Comparison of ENCODE assay signal across 7 cellular contexts in genomic region chr12:84103858-84104257, GRCh38.
DNase-seq lines count a peak whose midpoint lies in the region; FAIRE-seq and TF ChIP-seq lines count a peak whose summit lies in the region.
"Not testable (repeated sequence)": the region's sequence is repeated elsewhere in the genome, so short reads cannot be mapped to it uniquely, and the experiment has no call there.

No MANE protein-coding gene starts in this region.

- TF ChIP-seq EP300 in Ishikawa (IDR thresholded peaks at IDR 0.05; ENCODE audit: borderline replicate concordance), result not testable (repeated sequence)
- peak; percentile 45 to 69; a peak in 2 of 4 replicates for TF ChIP-seq EP300 in SK-N-SH (IDR thresholded peaks at IDR 0.05; ENCODE audit: borderline replicate concordance in 1 of 2, low read depth in 1 of 2, low read length in 1 of 2)

- POLR2A ChIA-PET in SK-N-SH (lab: Yijun Ruan, JAX); endothelial cell of umbilical vein (lab: Charles Lee): not testable (repeated sequence)

- not testable (repeated sequence) for H3K9me3 ChIP-seq in BE2C; endothelial cell of umbilical vein (replicated peaks; ENCODE audit: control insufficient read depth, insufficient read depth, low read length); keratinocyte (ENCODE audit: control insufficient read depth, low read depth, low read length)
- H3K9me3 ChIP-seq in SK-N-SH, result peaks cover 11% of the 10 kb centered on the region; the same call in 1 of the 2 replicates

- intact Hi-C loops in endothelial cell of umbilical vein (cut with micrococcal nuclease), result not testable (repeated sequence)

- not testable (repeated sequence) for H3K4me1 ChIP-seq in BE2C; SK-N-SH (ENCODE audit: control insufficient read depth in 1 of 2, insufficient read depth in 2 of 2, low read depth in 1 of 2, low read length in 1 of 2); endothelial cell of umbilical vein (ENCODE audit: control insufficient read depth, extremely low read depth, insufficient read depth, low read length); keratinocyte (ENCODE audit: control insufficient read depth, extremely low read depth, insufficient read depth, low read length)

- not testable (repeated sequence) for H3K27me3 ChIP-seq in BE2C; SK-N-SH (ENCODE audit: insufficient read depth); endothelial cell of umbilical vein (ENCODE audit: control insufficient read depth in 2 of 2, insufficient read depth in 2 of 2, low read length in 2 of 2); keratinocyte (ENCODE audit: control insufficient read depth, extremely low read depth, insufficient read depth, low read length)

- H3K27ac ChIP-seq in SK-N-SH (ENCODE audit: low read depth in 2 of 2, low read length in 1 of 2), result peak overlapping the region in 1 of 2 experiments; percentile 60; a peak in 1 of 4 replicates
- not testable (repeated sequence) for H3K27ac ChIP-seq in endothelial cell of umbilical vein (ENCODE audit: insufficient read depth, low read depth, low read length); keratinocyte (ENCODE audit: control insufficient read depth, insufficient read depth, low read length)

- BruUV-seq in endothelial cell of umbilical vein (replicated peaks; lab: Mats Ljungman, UMichigan), result not testable (repeated sequence)

- not testable (repeated sequence) for H2AFZ ChIP-seq in SK-N-SH (ENCODE audit: low read depth); endothelial cell of umbilical vein (ENCODE audit: low read depth, low read length)
- peak overlapping the region; percentile 54 for H2AFZ ChIP-seq in keratinocyte (ENCODE audit: control insufficient read depth, low read length)

- FAIRE-seq in endothelial cell of umbilical vein (lab: Jason Lieb, UNC) (peak; percentile 31), keratinocyte (lab: Jason Lieb, UNC) (peak; percentile 93)

- dilution Hi-C loops in endothelial cell of umbilical vein (cut with MboI; ENCODE audit: extremely low pct_ligation_motif_present, low sequenced_read_pairs); keratinocyte (cut with MboI; ENCODE audit: extremely low pct_ligation_motif_present, low sequenced_read_pairs): not testable (repeated sequence)

- TF ChIP-seq RAD21 in Ishikawa (IDR thresholded peaks at IDR 0.05; ENCODE audit: low read depth); SK-N-SH (IDR thresholded peaks at IDR 0.05; ENCODE audit: low read length): not testable (repeated sequence)

- not testable (repeated sequence) for H3K9me1 ChIP-seq in endothelial cell of umbilical vein (replicated peaks; ENCODE audit: control insufficient read depth, extremely low read depth, insufficient read depth, low read length); keratinocyte (ENCODE audit: control insufficient read depth, extremely low read depth, insufficient read depth, low read length)

- H3K9ac ChIP-seq in SK-N-SH; endothelial cell of umbilical vein (replicated peaks; ENCODE audit: extremely low read depth, insufficient read depth, low read length); keratinocyte (ENCODE audit: control insufficient read depth, extremely low read depth, insufficient read depth, low read length): not testable (repeated sequence)

- not testable (repeated sequence) for H3K79me2 ChIP-seq in SK-N-SH (ENCODE audit: insufficient read depth); endothelial cell of umbilical vein (ENCODE audit: control insufficient read depth, insufficient read depth, low read length); keratinocyte (ENCODE audit: control insufficient read depth, insufficient read depth, low read length)

- DNase-seq in BE2C, result peak; percentile 13
- DNase-seq in NCI-H2171 (lab: John Stamatoyannopoulos, UW), result peak; percentile 76
- DNase-seq in NCI-H446 treated with DMSO at 0.1 percent for 48 hours (lab: John Stamatoyannopoulos, UW), result peak; percentile 80
- not testable (repeated sequence) for DNase-seq in SK-N-SH; endothelial cell of umbilical vein (ENCODE audit: low read depth, low spot score); keratinocyte (ENCODE audit: low read depth, low spot score)

- not testable (repeated sequence) for H4K20me1 ChIP-seq in SK-N-SH (ENCODE audit: insufficient read depth); endothelial cell of umbilical vein (replicated peaks; ENCODE audit: control insufficient read depth, extremely low read depth, insufficient read depth, low read length); keratinocyte (ENCODE audit: control insufficient read depth, extremely low read depth, insufficient read depth, low read length)

- H3K36me3 ChIP-seq in BE2C; SK-N-SH (replicated peaks in 1 of 2; ENCODE audit: control insufficient read depth in 1 of 2, insufficient read depth in 2 of 2, low read length in 1 of 2); endothelial cell of umbilical vein (ENCODE audit: control insufficient read depth in 2 of 2, extremely low read depth in 1 of 2, insufficient read depth in 2 of 2, low read length in 2 of 2); keratinocyte (ENCODE audit: control insufficient read depth in 2 of 2, extremely low read depth in 1 of 2, insufficient read depth in 2 of 2, low read length in 2 of 2): not testable (repeated sequence)

- CTCF ChIA-PET in SK-N-SH (lab: Yijun Ruan, JAX); endothelial cell of umbilical vein (lab: Charles Lee): not testable (repeated sequence)

- TF ChIP-seq CTCF in BE2C (IDR thresholded peaks at IDR 0.05; ENCODE audit: low read depth, low read length); SK-N-SH (IDR thresholded peaks at IDR 0.05); endothelial cell of umbilical vein (IDR thresholded peaks at IDR 0.05; ENCODE audit: extremely low read depth in 1 of 2, insufficient read depth in 1 of 2, low read depth in 1 of 2, low read length in 2 of 2); keratinocyte (optimal IDR thresholded peaks at IDR 0.05 in 1 of 3, IDR thresholded peaks at IDR 0.05 in 1 of 3, conservative IDR thresholded peaks at IDR 0.05 in 1 of 3; ENCODE audit: extremely low read depth in 1 of 3, insufficient read depth in 2 of 3, low read length in 3 of 3): not testable (repeated sequence)

- H3K4me3 ChIP-seq in BE2C (ENCODE audit: low read depth, low read length); SK-N-SH (ENCODE audit: low read depth in 2 of 2, low read length in 1 of 2); endothelial cell of umbilical vein (replicated peaks in 1 of 3; ENCODE audit: insufficient read depth in 1 of 3, low read depth in 1 of 3, low read length in 3 of 3); keratinocyte (ENCODE audit: control insufficient read depth in 2 of 3, extremely low read depth in 1 of 3, insufficient read depth in 2 of 3, low read depth in 1 of 3, low read length in 3 of 3): not testable (repeated sequence)

- not testable (repeated sequence) for H3F3A ChIP-seq in SK-N-SH (replicated peaks; ENCODE audit: insufficient read depth)

- H3K9me2 ChIP-seq in SK-N-SH, result not testable (repeated sequence)

- WGBS in SK-N-SH (ENCODE audit: low lambda C conversion rate), result 36% methylated on average over 4 of the region's 4 CpGs

- not testable (repeated sequence) for TF ChIP-seq POLR2A in endothelial cell of umbilical vein (IDR thresholded peaks at IDR 0.05; ENCODE audit: low read depth, low read length)

- not testable (repeated sequence) for H3K4me2 ChIP-seq in SK-N-SH; endothelial cell of umbilical vein (ENCODE audit: insufficient read depth, low read length); keratinocyte (ENCODE audit: control insufficient read depth, extremely low read depth, insufficient read depth, low read depth, low read length)

TF ChIP-seq in Ishikawa, 13 proteins besides CTCF, POLR2A, EP300 and RAD21:
- TF ChIP-seq NFIC (IDR thresholded peaks at IDR 0.05), result peak; percentile 45; the same call in 1 of the 2 replicates
TF ChIP-seq in Ishikawa: peak in this region for 1; not testable (repeated sequence) for 12.

TF ChIP-seq in SK-N-SH, 30 proteins besides CTCF, POLR2A, EP300 and RAD21 (continues in another document):
- TF ChIP-seq JUND (IDR thresholded peaks at IDR 0.05) (peak; percentile 42), NFIC (IDR thresholded peaks at IDR 0.05; ENCODE audit: borderline replicate concordance) (peak; percentile 84), TCF12 (IDR thresholded peaks at IDR 0.05) (peak; percentile 90), POLR2AphosphoS5 (IDR thresholded peaks at IDR 0.05; ENCODE audit: low read depth, low read length) (peak; percentile 27; the same call in 1 of the 2 replicates)
